9 cellular contexts compared by ENCODE assay signal in the genomic region with DNA sequence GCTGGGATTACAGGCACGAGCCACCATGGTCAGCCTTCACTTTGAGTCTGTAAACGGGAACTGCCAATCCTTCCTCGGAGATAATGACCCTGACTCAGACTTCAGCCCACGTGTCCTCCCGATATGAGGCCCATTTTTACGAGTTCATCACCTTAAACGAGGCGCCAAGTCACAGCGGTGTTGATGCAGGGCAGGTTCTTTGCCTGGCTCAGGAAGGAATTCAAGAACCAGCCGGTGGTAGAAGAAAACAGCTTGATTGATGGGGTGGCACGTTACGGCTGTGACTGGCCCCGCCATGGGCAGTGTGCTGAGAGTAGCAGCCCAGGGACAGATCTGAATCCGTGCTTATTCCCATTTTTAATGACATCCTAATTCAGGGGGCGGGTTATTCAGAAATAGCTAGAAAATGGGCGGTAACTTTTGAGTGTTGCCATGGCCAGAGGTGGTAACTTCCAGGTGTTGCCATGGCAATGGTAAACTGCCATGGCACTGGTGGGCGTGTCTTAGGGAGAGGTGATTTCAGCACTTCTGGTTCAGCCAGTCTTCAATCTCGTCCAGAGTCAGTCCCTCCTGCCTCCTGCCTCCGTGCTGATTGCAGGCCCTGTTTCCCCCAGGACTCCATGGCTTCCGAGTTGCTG. TPM values are rescaled to one million over a fixed set of nuclear protein-coding genes. Genes with fewer than 3 reads are reported as not detected.
DNase-seq lines count a peak whose midpoint lies in the region; TF ChIP-seq lines count a peak whose summit lies in the region.
"Had no signal": no experiment of that assay in that cellular context is flagged by ENCODE, and none has a peak within 500 bp of the region (broad histone marks: within the 10 kb centered on the region; RNA-seq: fewer than 3 reads in every experiment).

No MANE protein-coding gene starts in this region.

- no peaks in the 10 kb centered on the region for H3K79me2 ChIP-seq in Karpas-422 (ENCODE audit: low read length)
- no peaks in the 10 kb centered on the region for H3K79me2 ChIP-seq in mesendoderm (ENCODE audit: control insufficient read depth, insufficient read depth, low read length)

- H4K5ac ChIP-seq in mesendoderm (ENCODE audit: low read length): no peak overlapping the region

- no peaks in the 10 kb centered on the region for H3K79me1 ChIP-seq in mesendoderm (ENCODE audit: low read length)

- H2AK5ac ChIP-seq in mesendoderm (ENCODE audit: low read length): no peak overlapping the region

- no peaks in the 10 kb centered on the region for H3K9me2 ChIP-seq in Karpas-422 (replicated peaks; ENCODE audit: insufficient read depth, low read length)

- H2BK5ac ChIP-seq in mesendoderm (ENCODE audit: low read length): no peak overlapping the region

- no peak for TF ChIP-seq CTCF in WERI-Rb-1 (IDR thresholded peaks at IDR 0.05; ENCODE audit: low read depth, low read length)

- WGBS in mesendoderm (ENCODE audit: extremely low coverage, insufficient coverage, low lambda C conversion rate): no CpG with 5 or more reads among the region's 20 CpGs

- H3K4me2 ChIP-seq in Karpas-422 (ENCODE audit: low read depth, low read length, poor library complexity, severe bottlenecking) (no peak overlapping the region), mesendoderm (ENCODE audit: low read length) (no peak overlapping the region)

- H4K20me1 ChIP-seq in Karpas-422 (ENCODE audit: insufficient read depth, low read depth, low read length): no peaks in the 10 kb centered on the region

- no peak overlapping the region for H3K23ac ChIP-seq in mesendoderm (ENCODE audit: low read length)

- no peak overlapping the region for H3K4me3 ChIP-seq in Karpas-422 (ENCODE audit: low read length)
- H3K4me3 ChIP-seq in mesendoderm (ENCODE audit: low read length): no peak overlapping the region
- no peak overlapping the region for H3K4me3 ChIP-seq in WERI-Rb-1 (ENCODE audit: low read depth, low read length)
- H3K4me3 ChIP-seq: gastroesophageal sphincter had no signal

- no peak overlapping the region for H3K4ac ChIP-seq in mesendoderm (ENCODE audit: low read depth, low read length)

- no peak overlapping the region for H3K18ac ChIP-seq in mesendoderm (ENCODE audit: low read length)

- H3K56ac ChIP-seq in mesendoderm (ENCODE audit: low read length): no peak overlapping the region

- H3K9me3 ChIP-seq in Karpas-422 (ENCODE audit: low read length): no peaks in the 10 kb centered on the region
- H3K9me3 ChIP-seq in WERI-Rb-1 (ENCODE audit: severe bottlenecking): no peaks in the 10 kb centered on the region
- H3K9me3 ChIP-seq: gastroesophageal sphincter had no signal

- H2BK120ac ChIP-seq in mesendoderm (ENCODE audit: low read depth, low read length): no peak overlapping the region

- H3K4me1 ChIP-seq in Karpas-422 (ENCODE audit: low read length) (no peaks in the 10 kb centered on the region), mesendoderm (ENCODE audit: control insufficient read depth, low read depth, low read length) (peaks cover 2% of the 10 kb centered on the region)

- H3K36me3 ChIP-seq in Karpas-422 (ENCODE audit: insufficient read depth, low read length) (no peaks in the 10 kb centered on the region), mesendoderm (ENCODE audit: control insufficient read depth, insufficient read depth, low read length) (no peaks in the 10 kb centered on the region), WERI-Rb-1 (no peaks in the 10 kb centered on the region)
- H3K36me3 ChIP-seq: gastroesophageal sphincter had no signal

- no peak overlapping the region for H3K27ac ChIP-seq in Karpas-422 (ENCODE audit: low read length)
- H3K27ac ChIP-seq in mesendoderm (ENCODE audit: low read depth, low read length): no peak overlapping the region
- no peak overlapping the region for H3K27ac ChIP-seq in WERI-Rb-1
- H3K27ac ChIP-seq: gastroesophageal sphincter had no signal

- no peak overlapping the region for H2AFZ ChIP-seq in Karpas-422 (ENCODE audit: low read length)

- no peak overlapping the region for H3K9ac ChIP-seq in Karpas-422 (ENCODE audit: low read length)
- H3K9ac ChIP-seq in mesendoderm (ENCODE audit: low read length): peak overlapping the region; percentile 5

- no peaks in the 10 kb centered on the region for H3K27me3 ChIP-seq in Karpas-422 (ENCODE audit: low read length)
- no peaks in the 10 kb centered on the region for H3K27me3 ChIP-seq in mesendoderm (ENCODE audit: insufficient read depth, low read length, poor library complexity)
- H3K27me3 ChIP-seq in WERI-Rb-1 (ENCODE audit: insufficient read depth, low read depth, severe bottlenecking): no peaks in the 10 kb centered on the region
- H3K27me3 ChIP-seq: gastroesophageal sphincter had no signal

- no peak overlapping the region for H4K8ac ChIP-seq in mesendoderm (ENCODE audit: low read depth, low read length)

- DNase-seq in ELF-1 (ENCODE audit: low read depth, low spot score) (peak; percentile 84), Karpas-422 (peak; percentile 72), amniotic epithelial cell (ENCODE audit: low read depth) (peak; percentile 63), mesendoderm (peak; percentile 95), WERI-Rb-1 (no peak), putamen (ENCODE audit: low spot score) (no peak), NCI-H69 (lab: John Stamatoyannopoulos, UW) (no peak)
- DNase-seq: NCI-H446 had no signal

- no peak overlapping the region for H2BK15ac ChIP-seq in mesendoderm (replicated peaks; ENCODE audit: low read depth)

RNA-seq across cellular contexts. Expression of gene MAP1LC3A, which starts 9.1 kb away (rescaled TPM):
- 12.4 and 13.8 TPM in 2 replicates for total RNA-seq in Karpas-422 (2014; rRNA removed; shearing (Covaris generic); ENCODE audit: low replicate concordance)
- 3.3 TPM for polyA plus RNA-seq in mesendoderm (2013, experiment 1 of 2)
- polyA plus RNA-seq in mesendoderm (2013, experiment 2 of 2): 3.3 TPM

RNA-seq across cellular contexts. Expression of gene DYNLRB1, which starts 33.2 kb away (rescaled TPM):
- 163 and 179 TPM in 2 replicates for total RNA-seq in Karpas-422 (2014; rRNA removed; shearing (Covaris generic); ENCODE audit: low replicate concordance)
- 198 TPM for polyA plus RNA-seq in mesendoderm (2013, experiment 1 of 2)
- 199 TPM for polyA plus RNA-seq in mesendoderm (2013, experiment 2 of 2)

Comparison
In these comparisons a context has a peak if more than half of its experiments do, and no peak if none do; other contexts are left out.
1. DNase-seq: peak in ELF-1 (single experiment), Karpas-422 (single experiment), amniotic epithelial cell (single experiment) and mesendoderm (single experiment); none in WERI-Rb-1 (single experiment), putamen (single experiment) and NCI-H69 (single experiment).